ENCODE assay signal across 9 cellular contexts in genomic region chr9:14180077-14180941, GRCh38.
DNase-seq lines count a peak whose midpoint lies in the region; ATAC-seq and TF ChIP-seq lines count a peak whose summit lies in the region.
"Had no signal": no experiment of that assay in that cellular context is flagged by ENCODE, and none has a peak within 500 bp of the region (broad histone marks: within the 10 kb centered on the region; RNA-seq: fewer than 3 reads in every experiment).

No MANE protein-coding gene starts in this region.

- H3K27me3 ChIP-seq in mucosa of rectum (ENCODE audit: control insufficient read depth in 2 of 2, insufficient read depth in 2 of 2, low read length in 2 of 2) (no peaks in the 10 kb centered on the region), upper lobe of left lung (no peaks in the 10 kb centered on the region)

- TF ChIP-seq POLR2A in upper lobe of left lung (IDR thresholded peaks at IDR 0.05), result no peak

- peaks cover 7 to 14% of the 10 kb centered on the region in 2 donors for H3K4me1 ChIP-seq in mucosa of rectum (ENCODE audit: control insufficient read depth in 2 of 2, insufficient read depth in 2 of 2, low read length in 2 of 2)
- peaks cover 4 to 28% (median 13%) of the 10 kb centered on the region in 4 donors for H3K4me1 ChIP-seq in upper lobe of left lung

- peak overlapping the region; percentile 35 for H3K4me3 ChIP-seq in epithelial cell of proximal tubule (ENCODE audit: low read depth, low read length)
- H3K4me3 ChIP-seq in mucosa of rectum (ENCODE audit: low read length in 2 of 2), result peak overlapping the region; percentile 31 to 53
- H3K4me3 ChIP-seq in upper lobe of left lung, result peak overlapping the region in 1 of 4 donors; percentile 11

- no peak for TF ChIP-seq CTCF in epithelial cell of proximal tubule (conservative IDR thresholded peaks at IDR 0.05; ENCODE audit: low read depth, low read length)
- no peak for TF ChIP-seq CTCF in upper lobe of left lung (IDR thresholded peaks at IDR 0.05)

- H3K9ac ChIP-seq in mucosa of rectum (ENCODE audit: low read depth in 1 of 2, low read length in 2 of 2), result peak overlapping the region; percentile 4 to 43

- H3K9me3 ChIP-seq in mucosa of rectum (ENCODE audit: control insufficient read depth in 2 of 2, low read length in 2 of 2) (no peaks in the 10 kb centered on the region), upper lobe of left lung (no peaks in the 10 kb centered on the region)

- WGBS in upper lobe of left lung, 2 donors, result 60 to 73% methylated on average over 11 of the region's 11 CpGs

- DNase-seq in NCI-H446 (lab: John Stamatoyannopoulos, UW) (peak; percentile 94 to 98), epithelial cell of proximal tubule (ENCODE audit: low read depth) (no peak), upper lobe of left lung (no peak), NOMO-1 (lab: John Stamatoyannopoulos, UW; ENCODE audit: unreplicated experiment in 2 of 2) (no peak), T-helper 9 cell (no peak), mesenteric fat pad (ENCODE audit: low spot score) (no peak), HPDE6-E6E7 (ENCODE audit: extremely low spot score) (no peak)
- DNase-seq: NCI-H226 had no signal

- peak in 1 of 2 donors; percentile 60 for ATAC-seq in upper lobe of left lung (ENCODE audit: low FRiP score in 2 of 2)

- H3K27ac ChIP-seq in mucosa of rectum (ENCODE audit: low read depth in 2 of 2, low read length in 2 of 2) (peak overlapping the region; percentile 34 to 75), upper lobe of left lung (peak overlapping the region in 3 of 4 donors; percentile 0 to 62 (median 52))

- H3K36me3 ChIP-seq in mucosa of rectum (ENCODE audit: control insufficient read depth in 2 of 2, insufficient read depth in 2 of 2, low read length in 2 of 2) (no peaks in the 10 kb centered on the region), upper lobe of left lung (no peaks in the 10 kb centered on the region)

- no peak for TF ChIP-seq EP300 in upper lobe of left lung (IDR thresholded peaks at IDR 0.05)

Comparison
In these comparisons a context has a peak if more than half of its experiments do, and no peak if none do; other contexts are left out.
1. DNase-seq: peak in NCI-H446 (2 of 2); none in epithelial cell of proximal tubule (single experiment), upper lobe of left lung (0 of 2), NOMO-1 (0 of 2), T-helper 9 cell (single experiment), mesenteric fat pad (single experiment) and HPDE6-E6E7 (single experiment).